ENCODE assay signal across 17 cellular contexts in the genomic region with DNA sequence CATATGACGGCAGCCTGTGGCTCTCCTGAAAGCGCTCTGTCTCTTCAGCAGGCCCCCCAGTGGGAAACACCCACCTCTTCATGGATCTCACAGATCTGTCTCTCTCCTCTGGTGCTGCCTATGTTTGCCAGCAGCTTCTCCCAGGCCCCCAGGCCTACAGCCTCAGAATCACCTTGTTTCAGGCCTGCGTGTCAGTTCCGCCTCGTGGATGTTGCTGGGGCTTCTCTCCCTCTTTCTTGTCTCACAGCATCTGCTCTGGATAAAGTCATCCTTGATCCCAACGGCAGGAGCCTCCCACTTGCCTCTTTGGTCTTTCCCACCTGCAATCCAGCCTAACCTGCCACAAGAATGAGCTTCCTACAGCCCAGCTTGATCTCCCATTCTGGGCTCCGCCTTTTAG. TPM values are rescaled to one million over a fixed set of nuclear protein-coding genes. Genes with fewer than 3 reads are reported as not detected.
DNase-seq lines count a peak whose midpoint lies in the region; TF ChIP-seq lines count a peak whose summit lies in the region.
"Had no signal": no experiment of that assay in that cellular context is flagged by ENCODE, and none has a peak within 500 bp of the region (broad histone marks: within the 10 kb centered on the region; RNA-seq: fewer than 3 reads in every experiment).

No MANE protein-coding gene starts in this region.

- peaks cover 87% of the 10 kb centered on the region for H3K4me1 Mint-ChIP-seq in activated CD4-positive, alpha-beta T cell treated with anti-CD3 and anti-CD28 coated beads, Interleukin-2, amount 10 ng/mL, durations not matched to agents 7 days and 5 days
- H3K4me1 Mint-ChIP-seq in IgD-negative memory B cell: peaks cover 56 to 65% (median 59%) of the 10 kb centered on the region in 3 donors
- peaks cover 73% of the 10 kb centered on the region for H3K4me1 Mint-ChIP-seq in activated T-helper 2 cell treated with anti-CD3 and anti-CD28 coated beads, Interferon-gamma antibody, Interleukin-2, Interleukin-4, amounts not matched to agents 10 μg/mL and 5 μg/mL and 100 μg/mL, durations not matched to agents 14 hours and 24 hours and 36 hours (ENCODE audit: low read depth)
- H3K4me1 Mint-ChIP-seq in neural crest cell: no peaks in the 10 kb centered on the region

- peak overlapping the region; percentile 59 for H3K4me3 Mint-ChIP-seq in activated CD4-positive, alpha-beta T cell treated with anti-CD3 and anti-CD28 coated beads, Interleukin-2, amount 10 ng/mL, durations not matched to agents 7 days and 5 days
- peak overlapping the region in 2 of 4 donors; percentile 66 to 69 for H3K4me3 Mint-ChIP-seq in IgD-negative memory B cell
- peak overlapping the region; percentile 63 for H3K4me3 Mint-ChIP-seq in activated T-helper 2 cell treated with anti-CD3 and anti-CD28 coated beads, Interferon-gamma antibody, Interleukin-2, Interleukin-4, amounts not matched to agents 10 μg/mL and 5 μg/mL and 100 μg/mL, durations not matched to agents 14 hours and 24 hours and 36 hours (ENCODE audit: low read depth)
- H3K4me3 Mint-ChIP-seq in neural crest cell: no peak overlapping the region

- no peak for DNase-seq in activated CD4-positive, alpha-beta T cell treated with anti-CD3 and anti-CD28 coated beads, Interleukin-2, amount 10 ng/mL, durations not matched to agents 7 days and 5 days
- DNase-seq in activated CD4-positive, alpha-beta T cell treated with anti-CD3 and anti-CD28 coated beads for 48 hours: no peak
- no peak for DNase-seq in activated T-helper 2 cell treated with anti-CD3 and anti-CD28 coated beads, Interferon-gamma antibody, Interleukin-2, Interleukin-4, amounts not matched to agents 10 μg/mL and 5 μg/mL and 100 μg/mL, durations not matched to agents 14 hours and 24 hours and 36 hours (ENCODE audit: low spot score)
- no peak for DNase-seq in neural crest cell (ENCODE audit: low read depth, low spot score)
- DNase-seq in NCI-H82 (lab: John Stamatoyannopoulos, UW): no peak
- DNase-seq in NCI-H524 treated with DMSO at 0.1 percent for 48 hours (lab: John Stamatoyannopoulos, UW): no peak
- no peak for DNase-seq in right atrium auricular region (ENCODE audit: low spot score)
- DNase-seq: activated CD4-positive, CD25-positive, alpha-beta regulatory T cell; activated gamma-delta T cell treated with Interleukin-2 at 50 U/mL for 16 hours; Calu3; foreskin fibroblast; lower lobe of right lung; NCI-H1105 treated with DMSO at 0.1 percent for 48 hours had no signal

- intact Hi-C loops in activated T-helper 2 cell treated with anti-CD3 and anti-CD28 coated beads, Interferon-gamma antibody, Interleukin-2, Interleukin-4, amounts not matched to agents 10 μg/mL and 5 μg/mL and 100 μg/mL, durations not matched to agents 14 hours and 24 hours and 36 hours (cut with micrococcal nuclease): no loop called here

- no peaks in the 10 kb centered on the region for H3K9me3 ChIP-seq in right atrium auricular region
- H3K9me3 ChIP-seq: A549, lower lobe of right lung had no signal

- no peaks in the 10 kb centered on the region for H3K27me3 Mint-ChIP-seq in activated CD4-positive, alpha-beta T cell treated with anti-CD3 and anti-CD28 coated beads, Interleukin-2, amount 10 ng/mL, durations not matched to agents 7 days and 5 days
- H3K27me3 Mint-ChIP-seq in IgD-negative memory B cell (no peaks in the 10 kb centered on the region), neural crest cell (ENCODE audit: low read depth) (no peaks in the 10 kb centered on the region)
- H3K27me3 Mint-ChIP-seq in activated T-helper 2 cell treated with anti-CD3 and anti-CD28 coated beads, Interferon-gamma antibody, Interleukin-2, Interleukin-4, amounts not matched to agents 10 μg/mL and 5 μg/mL and 100 μg/mL, durations not matched to agents 14 hours and 24 hours and 36 hours (ENCODE audit: low read depth): no peaks in the 10 kb centered on the region

- no peak overlapping the region for H3K4me3 ChIP-seq in right atrium auricular region
- H3K4me3 ChIP-seq: A549, cardiac muscle cell, lower lobe of right lung had no signal

- TF ChIP-seq CTCF in neural crest cell (conservative IDR thresholded peaks at IDR 0.05) (no peak), right atrium auricular region (IDR thresholded peaks at IDR 0.05) (no peak)

- no peaks in the 10 kb centered on the region for H3K4me1 ChIP-seq in right atrium auricular region
- H3K4me1 ChIP-seq: A549, lower lobe of right lung had no signal

- CTCF ChIA-PET in activated CD4-positive, alpha-beta T cell treated with anti-CD3 and anti-CD28 coated beads, Interleukin-2, amount 10 ng/mL, durations not matched to agents 7 days and 5 days (lab: Charles Lee): interaction anchor here (0.6 to 3.4 kb wide), 14 partner anchors 9 to 314 kb away, joined by 3 to 21 read pairs (median 4); a partner anchor contains a TSS

- H3K27ac ChIP-seq in right atrium auricular region: no peak overlapping the region
- H3K27ac ChIP-seq: A549, cardiac muscle cell, lower lobe of right lung had no signal

- H3K9me3 Mint-ChIP-seq in activated CD4-positive, alpha-beta T cell treated with anti-CD3 and anti-CD28 coated beads, Interleukin-2, amount 10 ng/mL, durations not matched to agents 7 days and 5 days: peaks cover 5% of the 10 kb centered on the region
- no peaks in the 10 kb centered on the region for H3K9me3 Mint-ChIP-seq in IgD-negative memory B cell
- peaks cover 4% of the 10 kb centered on the region for H3K9me3 Mint-ChIP-seq in activated T-helper 2 cell treated with anti-CD3 and anti-CD28 coated beads, Interferon-gamma antibody, Interleukin-2, Interleukin-4, amounts not matched to agents 10 μg/mL and 5 μg/mL and 100 μg/mL, durations not matched to agents 14 hours and 24 hours and 36 hours
- H3K9me3 Mint-ChIP-seq in neural crest cell: no peaks in the 10 kb centered on the region

- H3K27me3 ChIP-seq in right atrium auricular region: no peaks in the 10 kb centered on the region
- H3K27me3 ChIP-seq: cardiac muscle cell had no signal

- H3K36me3 Mint-ChIP-seq in activated CD4-positive, alpha-beta T cell treated with anti-CD3 and anti-CD28 coated beads, Interleukin-2, amount 10 ng/mL, durations not matched to agents 7 days and 5 days (ENCODE audit: low read depth): peaks cover 76% of the 10 kb centered on the region
- peaks cover 5% of the 10 kb centered on the region for H3K36me3 Mint-ChIP-seq in IgD-negative memory B cell
- peaks cover 80% of the 10 kb centered on the region for H3K36me3 Mint-ChIP-seq in activated T-helper 2 cell treated with anti-CD3 and anti-CD28 coated beads, Interferon-gamma antibody, Interleukin-2, Interleukin-4, amounts not matched to agents 10 μg/mL and 5 μg/mL and 100 μg/mL, durations not matched to agents 14 hours and 24 hours and 36 hours (ENCODE audit: low read depth)
- no peaks in the 10 kb centered on the region for H3K36me3 Mint-ChIP-seq in neural crest cell (ENCODE audit: low read depth)

- POLR2A ChIA-PET in activated CD4-positive, alpha-beta T cell treated with anti-CD3 and anti-CD28 coated beads, Interleukin-2, amount 10 ng/mL, durations not matched to agents 7 days and 5 days (lab: Charles Lee): no interaction called here

- no peaks in the 10 kb centered on the region for H3K36me3 ChIP-seq in right atrium auricular region
- H3K36me3 ChIP-seq: cardiac muscle cell, lower lobe of right lung had no signal

- H3K27ac Mint-ChIP-seq in activated CD4-positive, alpha-beta T cell treated with anti-CD3 and anti-CD28 coated beads, Interleukin-2, amount 10 ng/mL, durations not matched to agents 7 days and 5 days: peak overlapping the region; percentile 87
- H3K27ac Mint-ChIP-seq in IgD-negative memory B cell (peak overlapping the region; percentile 75 to 87 (median 87)), neural crest cell (ENCODE audit: unreplicated experiment) (peak overlapping the region; percentile 7)
- peak overlapping the region; percentile 89 for H3K27ac Mint-ChIP-seq in activated T-helper 2 cell treated with anti-CD3 and anti-CD28 coated beads, Interferon-gamma antibody, Interleukin-2, Interleukin-4, amounts not matched to agents 10 μg/mL and 5 μg/mL and 100 μg/mL, durations not matched to agents 14 hours and 24 hours and 36 hours

RNA-seq across cellular contexts. Expression of a gene that starts 34.6 kb away (rescaled TPM):
- 100 to 1,000 TPM; 134 to 137 TPM for total RNA-seq in activated CD4-positive, alpha-beta T cell treated with anti-CD3 and anti-CD28 coated beads, Interleukin-2, amount 10 ng/mL, durations not matched to agents 7 days and 5 days
- polyA plus RNA-seq in IgD-negative memory B cell: 255 TPM
- total RNA-seq in activated T-helper 2 cell treated with anti-CD3 and anti-CD28 coated beads, Interferon-gamma antibody, Interleukin-2, Interleukin-4, amounts not matched to agents 10 μg/mL and 5 μg/mL and 100 μg/mL, durations not matched to agents 14 hours and 24 hours and 36 hours: 108 and 120 TPM in 2 replicates
- total RNA-seq in neural crest cell (3.2 and 3.7 TPM in 2 replicates), right atrium auricular region (1 to 10 TPM in 1 of 2 donors, under 1 TPM in 1; 0.47 to 1.2 TPM)
- total RNA-seq: Calu3, cardiac muscle cell, SK-MEL-5 had no signal
- polyA plus RNA-seq: cardiac muscle cell had no signal

Comparison
In these comparisons a context has a peak if more than half of its experiments do, and no peak if none do; other contexts are left out.
1. H3K27ac Mint-ChIP-seq: peak in every context shown above with its lines; median percentile 89 in activated T-helper 2 cell treated with anti-CD3 and anti-CD28 coated beads, Interferon-gamma antibody, Interleukin-2, Interleukin-4, amounts not matched to agents 10 μg/mL and 5 μg/mL and 100 μg/mL, durations not matched to agents 14 hours and 24 hours and 36 hours; 87 in activated CD4-positive, alpha-beta T cell treated with anti-CD3 and anti-CD28 coated beads, Interleukin-2, amount 10 ng/mL, durations not matched to agents 7 days and 5 days; 87 in IgD-negative memory B cell; 7 in neural crest cell.
2. RNA of a gene that starts 34.6 kb away (total RNA-seq): 134 to 137 TPM in activated CD4-positive, alpha-beta T cell treated with anti-CD3 and anti-CD28 coated beads, Interleukin-2, amount 10 ng/mL, durations not matched to agents 7 days and 5 days and 108 to 120 TPM in activated T-helper 2 cell treated with anti-CD3 and anti-CD28 coated beads, Interferon-gamma antibody, Interleukin-2, Interleukin-4, amounts not matched to agents 10 μg/mL and 5 μg/mL and 100 μg/mL, durations not matched to agents 14 hours and 24 hours and 36 hours; 3.2 to 3.7 TPM in neural crest cell and 0.47 to 1.2 TPM in right atrium auricular region; every median in the first group is over 10 times any median in the second.